8 cellular contexts compared by ENCODE assay signal in the genomic region with DNA sequence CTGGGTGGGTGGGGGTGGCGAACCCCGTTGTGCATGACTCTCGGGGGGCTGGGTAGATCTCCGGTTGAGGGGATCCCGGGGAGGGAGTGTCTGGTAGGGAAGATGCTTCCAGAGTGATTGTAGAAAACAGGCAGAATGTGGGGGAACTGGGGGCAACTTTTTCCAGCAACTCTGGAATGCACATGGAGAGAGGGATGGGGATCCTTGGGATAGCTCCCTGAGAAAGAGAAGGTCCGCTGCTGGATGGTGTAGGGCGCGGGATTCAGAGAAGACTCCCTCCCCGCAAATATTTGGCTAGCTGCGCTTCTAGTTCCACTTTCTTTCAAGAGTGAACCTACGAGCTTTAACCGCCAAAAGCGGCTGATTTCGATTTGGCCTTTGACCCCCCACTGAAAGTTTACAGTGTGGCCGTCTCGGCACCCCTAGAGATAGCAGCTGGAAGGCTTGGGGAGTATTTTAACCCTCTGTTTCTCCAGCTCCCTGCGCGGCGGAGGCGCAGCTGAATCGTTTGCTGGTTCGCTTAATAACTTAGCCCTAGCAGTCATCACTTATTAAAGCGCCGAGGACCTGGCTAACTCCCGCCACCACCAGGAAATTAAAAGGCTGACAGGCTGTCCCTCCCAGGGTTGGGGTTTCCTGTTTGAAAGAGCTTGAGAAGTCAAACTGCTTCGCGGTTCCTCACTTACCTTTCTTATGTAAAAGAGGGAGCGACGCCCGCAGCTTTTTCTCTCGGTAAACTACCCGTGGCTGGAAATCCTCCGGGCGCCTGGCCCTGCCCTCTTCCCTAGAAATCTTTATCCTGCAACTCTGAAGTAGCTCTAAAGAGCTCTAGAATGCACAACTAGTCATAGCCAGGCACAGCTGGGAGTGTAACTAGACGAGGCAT. TPM values are rescaled to one million over a fixed set of nuclear protein-coding genes. Genes with fewer than 3 reads are reported as not detected.
DNase-seq lines count a peak whose midpoint lies in the region; ATAC-seq and TF ChIP-seq lines count a peak whose summit lies in the region.

No MANE protein-coding gene starts in this region.

- no peaks in the 10 kb centered on the region for H3K36me3 ChIP-seq in WERI-Rb-1

- ATAC-seq in GM18511 (IDR thresholded peaks at IDR 0.05; ENCODE audit: unreplicated experiment) (peak; percentile 90), HG02981 (IDR thresholded peaks at IDR 0.05; ENCODE audit: unreplicated experiment) (peak; percentile 85)

- no peaks in the 10 kb centered on the region for H3K9me3 ChIP-seq in WERI-Rb-1 (ENCODE audit: severe bottlenecking)

- peak; percentile 93 for DNase-seq in A172 (ENCODE audit: low spot score)
- peak; percentile 62 for DNase-seq in NCI-H2107 (lab: John Stamatoyannopoulos, UW)
- peak; percentile 83 for DNase-seq in WERI-Rb-1
- DNase-seq in central memory CD4-positive, alpha-beta T cell: peak; percentile 65
- DNase-seq in islet precursor cell: peak; percentile 91
- peak; percentile 29 for DNase-seq in stimulated activated CD4-positive, alpha-beta T cell treated with anti-CD3 and anti-CD28 coated beads, Interleukin-12 subunit alpha, Interleukin-12 subunit beta, amount 100 ng/mL, for 4 hours

- H3K27me3 ChIP-seq in WERI-Rb-1 (ENCODE audit: insufficient read depth, low read depth, severe bottlenecking): no peaks in the 10 kb centered on the region

- H3K4me3 ChIP-seq in WERI-Rb-1 (ENCODE audit: low read depth, low read length): peak overlapping the region; percentile 85

- peak overlapping the region; percentile 33 for H3K27ac ChIP-seq in WERI-Rb-1

- TF ChIP-seq CTCF in WERI-Rb-1 (IDR thresholded peaks at IDR 0.05; ENCODE audit: low read depth, low read length): peak; percentile 39; the same call in 1 of the 2 replicates

RNA-seq across cellular contexts. Expression of a gene that starts 1.2 kb away (rescaled TPM):
- 99.5 and 115 TPM in 2 replicates for total RNA-seq in A172 (2014; rRNA removed; shearing (Covaris generic))

Comparison
In these comparisons a context has a peak if more than half of its experiments do, and no peak if none do; other contexts are left out.
1. Peak in every context shown above with its lines: DNase-seq, ATAC-seq, H3K4me3 ChIP-seq and H3K27ac ChIP-seq.
2. DNase-seq: peak in every context shown above with its lines; median percentile 93 in A172; 91 in islet precursor cell; 83 in WERI-Rb-1; 65 in central memory CD4-positive, alpha-beta T cell; 62 in NCI-H2107; 29 in stimulated activated CD4-positive, alpha-beta T cell treated with anti-CD3 and anti-CD28 coated beads, Interleukin-12 subunit alpha, Interleukin-12 subunit beta, amount 100 ng/mL, for 4 hours.